In genomic region chr4:99410075-99410474, GRCh38 we compare ENCODE assay signal across 33 cellular contexts. TPM values are rescaled to one million over a fixed set of nuclear protein-coding genes. Genes with fewer than 3 reads are reported as not detected.
"Had no signal": no experiment of that assay in that cellular context is flagged by ENCODE, and none has a peak within 500 bp of the region (broad histone marks: within the 10 kb centered on the region; RNA-seq: fewer than 3 reads in every experiment).

No MANE protein-coding gene starts in this region.

- DNase-seq: activated CD4-positive, alpha-beta T cell treated with anti-CD3 and anti-CD28 coated beads for 36 hours; activated CD4-positive, alpha-beta T cell treated with anti-CD3 and anti-CD28 coated beads, Interleukin-2, amount 10 ng/mL, durations not matched to agents 7 days and 5 days; activated CD4-positive, alpha-beta T cell treated with anti-CD3 and anti-CD28 coated beads, Interleukin-2, amount 50 U/mL, for 48 hours; activated CD8-positive, alpha-beta memory T cell treated with anti-CD3 and anti-CD28 coated beads, Interleukin-2, amount 50 U/mL, for 4 hours; activated effector memory CD4-positive, alpha-beta T cell treated with Interleukin-2 at 50 U/mL for 16 hours; activated naive CD4-positive, alpha-beta T cell treated with anti-CD3 and anti-CD28 coated beads, Interleukin-2, amount 10 ng/mL, durations not matched to agents 7 days and 5 days; activated naive CD8-positive, alpha-beta T cell treated with anti-CD3 and anti-CD28 coated beads, Interleukin-2, amount 50 U/mL, for 24 hours; activated T-cell treated with anti-CD3 and anti-CD28 coated beads for 4 hours; activated T-cell treated with anti-CD3 and anti-CD28 coated beads, Interleukin-2, amount 50 U/mL, for 4 hours; anterior cingulate cortex; brain microvascular endothelial cell; Karpas-422; KBM-7; MG63; NCI-H1048; NCI-H1105 treated with DMSO at 0.1 percent for 48 hours; NCI-H1436; NCI-H1694; NCI-H1930; NCI-H2081 treated with DMSO at 0.1 percent for 48 hours; NCI-H226; NCI-H446 treated with DMSO at 0.1 percent for 48 hours; NCI-H524; NCI-H69; SHP77 treated with DMSO at 0.1 percent for 48 hours; SK-N-SH had no signal

- H3K4me1 ChIP-seq: SJSA1 had no signal

- H3K36me3 ChIP-seq: brain microvascular endothelial cell, MG63, SJSA1 had no signal

- H3K27me3 ChIP-seq: brain microvascular endothelial cell, MG63 had no signal

- H3K9ac ChIP-seq: SK-N-SH had no signal

- H3K4me3 ChIP-seq: MG63, SJSA1 had no signal

- H3K27ac ChIP-seq: brain microvascular endothelial cell, SJSA1 had no signal

- H3K4me2 ChIP-seq: SK-N-SH had no signal

- ATAC-seq: activated CD4-positive, alpha-beta T cell treated with anti-CD3 and anti-CD28 coated beads for 36 hours; activated CD4-positive, CD25-positive, alpha-beta regulatory T cell treated with anti-CD3 and anti-CD28 coated beads, Interleukin-2, amount 50 U/mL, for 24 hours; activated naive CD8-positive, alpha-beta T cell treated with anti-CD3 and anti-CD28 coated beads, Interleukin-2, amount 50 U/mL, for 24 hours; activated T-cell treated with anti-CD3 and anti-CD28 coated beads, Interleukin-2, amount 50 U/mL, for 4 hours; Panc1; WTC11 had no signal

- H3K9me3 ChIP-seq: MG63, SJSA1, SK-N-SH had no signal

RNA-seq across cellular contexts. Expression of gene ADH7, which starts 25.1 kb away (rescaled TPM):
- total RNA-seq: activated CD4-positive, alpha-beta T cell treated with anti-CD3 and anti-CD28 coated beads for 36 hours; activated CD4-positive, alpha-beta T cell treated with anti-CD3 and anti-CD28 coated beads, Interleukin-2, amount 10 ng/mL, durations not matched to agents 7 days and 5 days; activated T-cell treated with anti-CD3 and anti-CD28 coated beads, Interleukin-2, amount 50 U/mL, for 4 hours; activated T-helper 1 cell treated with anti-CD3 and anti-CD28 coated beads, Interleukin-12 subunit alpha, Interleukin-12 subunit beta, Interleukin-2, Interleukin-4 antibody, amounts not matched to agents 30 ng/mL and 10 ng/mL and 1 ng/mL, durations not matched to agents 14 hours and 24 hours and 36 hours; RPMI7951; SJSA1; WTC11 had no signal
- polyA plus RNA-seq: IgD-negative memory B cell, SK-N-SH had no signal

RNA-seq across cellular contexts. Expression of gene ADH1C, which starts 57.5 kb away (rescaled TPM):
- total RNA-seq: activated CD4-positive, alpha-beta T cell treated with anti-CD3 and anti-CD28 coated beads for 36 hours; activated CD4-positive, alpha-beta T cell treated with anti-CD3 and anti-CD28 coated beads, Interleukin-2, amount 10 ng/mL, durations not matched to agents 7 days and 5 days; activated T-helper 1 cell treated with anti-CD3 and anti-CD28 coated beads, Interleukin-12 subunit alpha, Interleukin-12 subunit beta, Interleukin-2, Interleukin-4 antibody, amounts not matched to agents 30 ng/mL and 10 ng/mL and 1 ng/mL, durations not matched to agents 14 hours and 24 hours and 36 hours; SJSA1 had no signal
- polyA plus RNA-seq: IgD-negative memory B cell, SK-N-SH had no signal
